ENCODE assay signal across 8 cellular contexts in the genomic region with DNA sequence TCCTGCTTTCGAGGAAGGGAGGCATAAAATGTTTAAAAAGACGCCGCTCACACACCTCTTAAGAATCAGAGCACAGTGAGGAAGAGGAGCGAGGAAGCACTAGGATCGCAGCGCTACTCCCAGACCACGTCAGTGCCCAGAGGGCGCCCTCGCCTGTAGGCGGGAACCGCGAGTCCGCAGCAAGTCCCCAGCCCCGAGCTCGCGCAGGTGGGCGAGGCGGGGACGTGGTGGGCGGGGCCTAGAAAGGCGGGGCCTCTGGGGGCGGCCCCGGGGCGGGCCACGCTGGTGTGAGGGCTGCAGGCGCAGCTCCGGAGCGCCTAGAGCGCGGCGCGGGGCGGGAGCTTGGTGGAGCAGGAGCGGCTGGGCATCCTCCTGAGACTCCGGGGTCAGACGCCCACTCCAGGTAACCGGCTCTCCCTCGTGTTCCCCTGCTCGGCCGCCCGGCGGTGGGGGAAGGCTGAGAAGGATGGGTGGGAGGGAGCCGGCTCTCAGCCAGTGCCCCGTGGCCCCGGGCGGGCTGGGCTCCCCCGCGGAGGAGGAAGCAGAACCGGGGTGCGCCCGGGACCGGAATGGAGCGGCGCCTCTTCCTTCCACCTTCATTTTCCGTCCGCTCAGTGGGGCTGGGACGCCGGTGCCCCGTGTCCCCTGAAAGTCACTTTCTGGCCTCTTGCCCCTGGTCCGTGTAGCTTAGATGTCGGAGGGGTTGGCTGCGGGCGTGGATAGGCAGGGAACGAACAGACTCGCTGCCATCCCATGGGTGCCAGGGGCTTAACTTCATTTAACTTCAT. TPM values are rescaled to one million over a fixed set of nuclear protein-coding genes. Genes with fewer than 3 reads are reported as not detected.
DNase-seq lines count a peak whose midpoint lies in the region; ATAC-seq and TF ChIP-seq lines count a peak whose summit lies in the region.

Gene GCNT1 (plus strand): TSS at position 280 of the 788 bp plus-strand sequence. CDS start 43,200 bp downstream, outside the sequence.

- no peaks in the 10 kb centered on the region for H3K27me3 Mint-ChIP-seq in dendritic cell treated with granulocyte-macrophage colony-stimulating factor and Interleukin-4, amounts not matched to agents 40 ng/mL and 50 ng/mL, for 4 days

- peak within 1 kb of the TSS; percentile 15 to 64 (median 42); a peak in 19 of 22 replicates for H3K27ac ChIP-seq in BLaER1 treated with 17β-estradiol and CSF1 and Interleukin-3, amounts not matched to agents 10 nM and 100 nM
- H3K27ac ChIP-seq in liver (ENCODE audit: low read depth in 1 of 2, low read length in 2 of 2) = peak within 1 kb of the TSS in 1 of 2 donors; percentile 37

- peak within 1 kb of the TSS; percentile 86 to 99 (median 95) for H3K4me2 ChIP-seq in BLaER1 treated with 17β-estradiol and CSF1 and Interleukin-3, amounts not matched to agents 10 nM and 100 nM

- peak within 1 kb of the TSS; percentile 96 for H3K27ac Mint-ChIP-seq in dendritic cell treated with granulocyte-macrophage colony-stimulating factor and Interleukin-4, amounts not matched to agents 40 ng/mL and 50 ng/mL, for 4 days

- no peaks in the 10 kb centered on the region for H3K9me3 Mint-ChIP-seq in dendritic cell treated with granulocyte-macrophage colony-stimulating factor and Interleukin-4, amounts not matched to agents 40 ng/mL and 50 ng/mL, for 4 days

- H4K20me1 ChIP-seq in BLaER1 treated with 17β-estradiol and CSF1 and Interleukin-3, amounts not matched to agents 10 nM and 100 nM = peaks cover 0 to 42% (median 8%) of the 10 kb centered on the region in 11 experiments; a peak in 10 of 22 replicates

- peaks cover 0 to 29% (median 0%) of the 10 kb centered on the region in 11 experiments; a peak in 4 of 22 replicates for H3K36me3 ChIP-seq in BLaER1 treated with 17β-estradiol and CSF1 and Interleukin-3, amounts not matched to agents 10 nM and 100 nM
- H3K36me3 ChIP-seq in liver (ENCODE audit: control insufficient read depth in 4 of 4, insufficient read depth in 3 of 4, low read depth in 1 of 4, low read length in 3 of 4) = no peaks in the 10 kb centered on the region

- peak; percentile 83 for ATAC-seq in HG03442 (IDR thresholded peaks at IDR 0.05; ENCODE audit: unreplicated experiment)

- 4% methylated on average over 65 of the region's 65 CpGs for whole genome bisulfite sequencing in liver

- peaks cover 0 to 8% (median 0%) of the 10 kb centered on the region in 11 experiments; a peak in 3 of 22 replicates for H3K9me3 ChIP-seq in BLaER1 treated with 17β-estradiol and CSF1 and Interleukin-3, amounts not matched to agents 10 nM and 100 nM (replicated peaks in 1 of 11)
- H3K9me3 ChIP-seq in liver (ENCODE audit: control insufficient read depth in 4 of 4, low read length in 3 of 4) = no peaks in the 10 kb centered on the region

- H3K36me3 Mint-ChIP-seq in dendritic cell treated with granulocyte-macrophage colony-stimulating factor and Interleukin-4, amounts not matched to agents 40 ng/mL and 50 ng/mL, for 4 days (ENCODE audit: low read depth) = peaks cover 47% of the 10 kb centered on the region

- peak; percentile 22 to 32 for TF ChIP-seq RAD21 in liver (IDR thresholded peaks at IDR 0.05)

- H3K4me1 Mint-ChIP-seq in dendritic cell treated with granulocyte-macrophage colony-stimulating factor and Interleukin-4, amounts not matched to agents 40 ng/mL and 50 ng/mL, for 4 days (ENCODE audit: low read depth) = peaks cover 31% of the 10 kb centered on the region

- H3K4me3 ChIP-seq in BLaER1 treated with 17β-estradiol and CSF1 and Interleukin-3, amounts not matched to agents 10 nM and 100 nM = peak within 1 kb of the TSS; percentile 68 to 87 (median 76)
- peak within 1 kb of the TSS; percentile 53 to 74 (median 69) for H3K4me3 ChIP-seq in liver (ENCODE audit: low read depth in 1 of 3, low read length in 3 of 3)

- intact Hi-C loops in dendritic cell treated with granulocyte-macrophage colony-stimulating factor and Interleukin-4, amounts not matched to agents 40 ng/mL and 50 ng/mL, for 4 days (cut with micrococcal nuclease) = loop anchor here (10.0 kb wide), 1 partner anchor 106 kb away; no protein-coding TSS in a partner anchor

- H3K9ac ChIP-seq in BLaER1 treated with 17β-estradiol and CSF1 and Interleukin-3, amounts not matched to agents 10 nM and 100 nM = peak within 1 kb of the TSS; percentile 44 to 80 (median 76)
- H3K9ac ChIP-seq in liver (ENCODE audit: low read depth in 1 of 2, low read length in 2 of 2) = peak within 1 kb of the TSS; percentile 3 to 47

- peaks cover 22 to 59% (median 44%) of the 10 kb centered on the region in 10 experiments for H3K4me1 ChIP-seq in BLaER1 treated with 17β-estradiol and CSF1 and Interleukin-3, amounts not matched to agents 10 nM and 100 nM
- H3K4me1 ChIP-seq in liver (ENCODE audit: control insufficient read depth in 4 of 4, insufficient read depth in 4 of 4, low read length in 3 of 4) = peaks cover 4 to 13% (median 13%) of the 10 kb centered on the region in 4 donors

- H3K27me3 ChIP-seq in BLaER1 treated with 17β-estradiol and CSF1 and Interleukin-3, amounts not matched to agents 10 nM and 100 nM = peaks cover 13 to 47% (median 21%) of the 10 kb centered on the region in 11 experiments; a peak in 21 of 22 replicates
- H3K27me3 ChIP-seq in liver (ENCODE audit: control insufficient read depth in 4 of 4, insufficient read depth in 4 of 4, low read length in 3 of 4) = no peaks in the 10 kb centered on the region

- DNase-seq in GM19240 (ENCODE audit: insufficient read length, low spot score) = peak; percentile 73
- DNase-seq in NCI-H526 (lab: John Stamatoyannopoulos, UW) = peak; percentile 65 to 94
- peak; percentile 84 for DNase-seq in activated CD4-positive, alpha-beta T cell treated with anti-CD3 and anti-CD28 coated beads, Interleukin-2, amount 50 U/mL, for 1 hour
- DNase-seq in stimulated activated CD4-positive, alpha-beta T cell treated with anti-CD3 and anti-CD28 coated beads, Interleukin-4, amount 100 ng/mL, for 24 hours = peak; percentile 87

- peak within 1 kb of the TSS; percentile 98 for H3K4me3 Mint-ChIP-seq in dendritic cell treated with granulocyte-macrophage colony-stimulating factor and Interleukin-4, amounts not matched to agents 40 ng/mL and 50 ng/mL, for 4 days

- TF ChIP-seq CTCF in liver (IDR thresholded peaks at IDR 0.05; ENCODE audit: low read depth, low read length, missing input control) = peak; percentile 16

TF ChIP-seq in liver, 16 proteins besides CTCF, POLR2A, EP300 and RAD21:
- TF ChIP-seq, protein P1, sequence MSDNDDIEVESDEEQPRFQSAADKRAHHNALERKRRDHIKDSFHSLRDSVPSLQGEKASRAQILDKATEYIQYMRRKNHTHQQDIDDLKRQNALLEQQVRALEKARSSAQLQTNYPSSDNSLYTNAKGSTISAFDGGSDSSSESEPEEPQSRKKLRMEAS (IDR thresholded peaks at IDR 0.05) = peak; percentile 13
- no peak for TF ChIP-seq YY1 (IDR thresholded peaks at IDR 0.05)

RNA-seq across cellular contexts. Expression of gene GCNT1, which starts in this region (rescaled TPM):
- 1 to 10 TPM; 4.3 TPM for total RNA-seq in liver
- under 1 TPM; 0.82 to 0.92 TPM for polyA plus RNA-seq in liver
